In genomic region chr2:113886479-113887383, GRCh38 we compare ENCODE assay signal across 1 cellular context.
TF ChIP-seq lines count a peak whose summit lies in the region.

No MANE protein-coding gene starts in this region.

TF ChIP-seq in GM12878, 131 proteins besides CTCF, POLR2A, EP300 and RAD21 (continued from another document):
- TF ChIP-seq CEBPZ (IDR thresholded peaks at IDR 0.05; ENCODE audit: low read depth, low read length), result no peak
- TF ChIP-seq IRF3 (IDR thresholded peaks at IDR 0.05), result no peak
- TF ChIP-seq CEBPB (IDR thresholded peaks at IDR 0.05; ENCODE audit: borderline replicate concordance in 1 of 2, low read depth in 2 of 2, low read length in 2 of 2), result peak in 1 of 2 experiments; percentile 76; a peak in 2 of 4 replicates
- TF ChIP-seq PML (IDR thresholded peaks at IDR 0.05; ENCODE audit: low read length), result peak; percentile 82
- TF ChIP-seq BRCA1 (IDR thresholded peaks at IDR 0.05; ENCODE audit: low read depth, low read length), result no peak
- TF ChIP-seq MEF2A (IDR thresholded peaks at IDR 0.05; ENCODE audit: insufficient read depth, low read depth, low read length), result peak; percentile 91
- TF ChIP-seq E4F1 (IDR thresholded peaks at IDR 0.05; ENCODE audit: borderline replicate concordance, partially characterized antibody), result no peak
- no peak for TF ChIP-seq PRDM15 (CRISPR knock-in tag; IDR thresholded peaks at IDR 0.05)
- no peak for TF ChIP-seq STAT1 (conservative IDR thresholded peaks at IDR 0.05)
- TF ChIP-seq LARP7 (IDR thresholded peaks at IDR 0.05), result peak; percentile 58; the same call in 1 of the 2 replicates
- TF ChIP-seq, protein P1, sequence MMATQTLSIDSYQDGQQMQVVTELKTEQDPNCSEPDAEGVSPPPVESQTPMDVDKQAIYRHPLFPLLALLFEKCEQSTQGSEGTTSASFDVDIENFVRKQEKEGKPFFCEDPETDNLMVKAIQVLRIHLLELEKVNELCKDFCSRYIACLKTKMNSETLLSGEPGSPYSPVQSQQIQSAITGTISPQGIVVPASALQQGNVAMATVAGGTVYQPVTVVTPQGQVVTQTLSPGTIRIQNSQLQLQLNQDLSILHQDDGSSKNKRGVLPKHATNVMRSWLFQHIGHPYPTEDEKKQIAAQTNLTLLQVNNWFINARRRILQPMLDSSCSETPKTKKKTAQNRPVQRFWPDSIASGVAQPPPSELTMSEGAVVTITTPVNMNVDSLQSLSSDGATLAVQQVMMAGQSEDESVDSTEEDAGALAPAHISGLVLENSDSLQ (IDR thresholded peaks at IDR 0.05), result peak; percentile 78
- peak; percentile 88 for TF ChIP-seq SP1 (IDR thresholded peaks at IDR 0.05; ENCODE audit: low read depth, low read length)
- peak; percentile 12; the same call in 1 of the 2 replicates for TF ChIP-seq RB1 (IDR thresholded peaks at IDR 0.05; ENCODE audit: borderline replicate concordance)
- TF ChIP-seq ZNF24 (IDR thresholded peaks at IDR 0.05), result 0 out of 2 replicates have a peak, but pooled peaks have one; percentile 42
- TF ChIP-seq FOXM1 (IDR thresholded peaks at IDR 0.05; ENCODE audit: low read depth, low read length), result peak; percentile 90
- peak; percentile 95 to 98 for TF ChIP-seq IKZF2 (IDR thresholded peaks at IDR 0.05)
- no peak for TF ChIP-seq ZSCAN29 (IDR thresholded peaks at IDR 0.05)
- no peak for TF ChIP-seq HCFC1 (IDR thresholded peaks at IDR 0.05; ENCODE audit: low read length)
- no peak for TF ChIP-seq ATF3 (IDR thresholded peaks at IDR 0.05; ENCODE audit: borderline replicate concordance, extremely low read depth, low read depth, low read length)
- no peak for TF ChIP-seq EZH2 (IDR thresholded peaks at IDR 0.05; ENCODE audit: borderline replicate concordance, control insufficient read depth, low read depth, low read length)
- TF ChIP-seq SPI1 (IDR thresholded peaks at IDR 0.05; ENCODE audit: borderline replicate concordance, insufficient read depth, low read depth, low read length), result no peak; the same call in 1 of the 2 replicates
- TF ChIP-seq HDAC2 (IDR thresholded peaks at IDR 0.05), result no peak
- TF ChIP-seq GABPA (IDR thresholded peaks at IDR 0.05; ENCODE audit: low read depth), result no peak
- TF ChIP-seq TCF7 (IDR thresholded peaks at IDR 0.05; ENCODE audit: borderline replicate concordance), result no peak
- no peak for TF ChIP-seq SIX5 (IDR thresholded peaks at IDR 0.05; ENCODE audit: low read depth, low read length, severe bottlenecking)
